Comparison of ENCODE assay signal across 25 cellular contexts in the genomic region with DNA sequence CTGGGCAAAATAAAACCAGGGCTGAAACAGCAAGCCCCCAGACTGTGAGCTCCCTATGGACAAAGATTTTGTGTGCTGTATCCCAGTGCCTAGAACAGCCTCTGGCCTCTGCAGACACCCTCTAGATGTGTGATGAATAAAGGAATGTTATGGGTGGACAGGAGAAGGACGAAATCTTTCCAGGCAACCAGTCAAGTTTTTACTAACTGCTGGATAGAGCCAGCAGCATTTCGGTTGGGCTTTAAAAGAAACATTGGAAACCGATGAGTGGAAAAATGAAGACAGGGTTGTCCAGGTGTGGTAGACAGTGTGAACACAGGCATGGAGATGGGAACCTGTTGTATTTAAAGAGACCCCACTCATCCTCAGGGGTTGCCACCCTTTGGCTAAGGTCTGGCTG. TPM values are rescaled to one million over a fixed set of nuclear protein-coding genes. Genes with fewer than 3 reads are reported as not detected.
DNase-seq lines count a peak whose midpoint lies in the region; ATAC-seq and TF ChIP-seq lines count a peak whose summit lies in the region.
"Had no signal": no experiment of that assay in that cellular context is flagged by ENCODE, and none has a peak within 500 bp of the region (broad histone marks: within the 10 kb centered on the region; RNA-seq: fewer than 3 reads in every experiment).

No MANE protein-coding gene starts in this region.

- 13% methylated on average over 3 of the region's 3 CpGs for WGBS in mammary epithelial cell (ENCODE audit: low coverage, missing lambda C conversion rate)
- 47% methylated on average over 3 of the region's 3 CpGs for WGBS in esophagus muscularis mucosa

- intact Hi-C loops in MCF 10A (cut with micrococcal nuclease): loop anchor here (5.0 kb wide), 1 partner anchor 45 kb away; no protein-coding TSS in a partner anchor
- intact Hi-C loops in breast epithelium (cut with DNase I; ENCODE audit: low total_unique reads): no loop called here
- intact Hi-C loops in mammary epithelial cell (cut with micrococcal nuclease): loop anchor here (5.0 kb wide), 1 partner anchor 45 kb away; no protein-coding TSS in a partner anchor
- intact Hi-C loops in esophagus muscularis mucosa (cut with DNase I): no loop called here

- H3K9me3 ChIP-seq in breast epithelium (no peaks in the 10 kb centered on the region), mammary epithelial cell (replicated peaks; ENCODE audit: insufficient read depth, low read length) (no peaks in the 10 kb centered on the region), esophagus muscularis mucosa (no peaks in the 10 kb centered on the region)
- H3K9me3 ChIP-seq: MG63, SJCRH30 had no signal

- H3K4me2 ChIP-seq in mammary epithelial cell (ENCODE audit: insufficient read depth, low read depth, low read length): peak overlapping the region; percentile 23

- TF ChIP-seq EP300 in esophagus muscularis mucosa (IDR thresholded peaks at IDR 0.05): no peak

- no peak for TF ChIP-seq CTCF in MCF 10A (IDR thresholded peaks at IDR 0.05; ENCODE audit: unreplicated experiment)
- TF ChIP-seq CTCF in breast epithelium (IDR thresholded peaks at IDR 0.05): no peak
- TF ChIP-seq CTCF in mammary epithelial cell (conservative IDR thresholded peaks at IDR 0.05 in 1 of 2, IDR thresholded peaks at IDR 0.05 in 1 of 2; ENCODE audit: extremely low read depth in 1 of 2, insufficient read depth in 1 of 2, low read depth in 1 of 2, low read length in 2 of 2): no peak
- TF ChIP-seq CTCF in foreskin keratinocyte (conservative IDR thresholded peaks at IDR 0.05): no peak
- TF ChIP-seq CTCF in type B pancreatic cell (conservative IDR thresholded peaks at IDR 0.05): no peak
- no peak for TF ChIP-seq CTCF in esophagus muscularis mucosa (IDR thresholded peaks at IDR 0.05)

- ATAC-seq in foreskin keratinocyte: no peak
- ATAC-seq: CD8-positive, alpha-beta T cell had no signal

- no peaks in the 10 kb centered on the region for H3K4me1 ChIP-seq in breast epithelium
- peaks cover 43% of the 10 kb centered on the region for H3K4me1 ChIP-seq in mammary epithelial cell (ENCODE audit: insufficient read depth, low read length)
- peaks cover 24% of the 10 kb centered on the region for H3K4me1 ChIP-seq in foreskin keratinocyte
- H3K4me1 ChIP-seq in esophagus muscularis mucosa: peaks cover 0 to 11% (median 9%) of the 10 kb centered on the region in 4 donors
- H3K4me1 ChIP-seq: SJCRH30 had no signal

- H3K36me3 Mint-ChIP-seq in MCF 10A (ENCODE audit: insufficient read depth, unreplicated experiment) (no peaks in the 10 kb centered on the region), type B pancreatic cell (no peaks in the 10 kb centered on the region)
- H3K36me3 Mint-ChIP-seq: CD8-positive, alpha-beta T cell had no signal

- H3K4me3 ChIP-seq in breast epithelium: no peak overlapping the region
- no peak overlapping the region for H3K4me3 ChIP-seq in mammary epithelial cell (replicated peaks in 1 of 3; ENCODE audit: insufficient read depth in 1 of 3, low read depth in 2 of 3, low read length in 3 of 3)
- H3K4me3 ChIP-seq in esophagus muscularis mucosa: no peak overlapping the region
- H3K4me3 ChIP-seq: MG63, SJCRH30 had no signal

- no peak overlapping the region for H3K9ac ChIP-seq in mammary epithelial cell (ENCODE audit: insufficient read depth, low read length)

- no peaks in the 10 kb centered on the region for H4K20me1 ChIP-seq in mammary epithelial cell (ENCODE audit: insufficient read depth, low read length)

- H3K27ac Mint-ChIP-seq in MCF 10A (ENCODE audit: low read depth, unreplicated experiment): peak overlapping the region; percentile 93
- H3K27ac Mint-ChIP-seq in type B pancreatic cell: peak overlapping the region; percentile 31
- H3K27ac Mint-ChIP-seq: CD8-positive, alpha-beta T cell had no signal

- H3K4me1 Mint-ChIP-seq in MCF 10A (ENCODE audit: insufficient read depth, unreplicated experiment) (peaks cover 28% of the 10 kb centered on the region), type B pancreatic cell (ENCODE audit: unreplicated experiment) (peaks cover 5% of the 10 kb centered on the region)

- H3K27me3 Mint-ChIP-seq in MCF 10A (ENCODE audit: insufficient read depth, unreplicated experiment) (peaks cover 8% of the 10 kb centered on the region), type B pancreatic cell (peaks cover 33% of the 10 kb centered on the region)

- no peak overlapping the region for H2AFZ ChIP-seq in mammary epithelial cell (ENCODE audit: low read depth, low read length)

- H3K79me2 ChIP-seq in mammary epithelial cell (ENCODE audit: insufficient read depth, low read length): no peaks in the 10 kb centered on the region

- DNase-seq in MCF 10A (ENCODE audit: unreplicated experiment) (peak; percentile 14), breast epithelium (ENCODE audit: low spot score in 2 of 2) (no peak), mammary epithelial cell (peak; percentile 30), foreskin keratinocyte (peak in 1 of 2 donors; percentile 24), type B pancreatic cell (ENCODE audit: extremely low spot score, unreplicated experiment) (no peak), esophagus muscularis mucosa (ENCODE audit: extremely low spot score) (no peak), DMS114 treated with DMSO at 0.1 percent for 48 hours (lab: John Stamatoyannopoulos, UW; ENCODE audit: unreplicated experiment) (no peak)
- no peak for DNase-seq in stimulated activated CD4-positive, alpha-beta T cell treated with anti-CD3 and anti-CD28 coated beads, Interleukin-1b, Interleukin-23, amount 100 ng/mL, for 48 hours
- DNase-seq: ACHN; C1 segment of cervical spinal cord; CD8-positive, alpha-beta T cell; DMS53; EL; GF-D8; H7; Kasumi-1; MG63; NCI-H1048; NCI-H1417 treated with DMSO at 0.1 percent for 48 hours; NCI-H187 treated with DMSO at 0.1 percent for 48 hours; NCI-H2107; NCI-H446 treated with DMSO at 0.1 percent for 48 hours; NCI-H526 treated with DMSO at 0.1 percent for 48 hours; SJCRH30 had no signal

- H3K27me3 ChIP-seq in breast epithelium: peaks cover 4 to 27% of the 10 kb centered on the region in 2 donors
- H3K27me3 ChIP-seq in mammary epithelial cell (ENCODE audit: insufficient read depth, low read length): no peaks in the 10 kb centered on the region
- peaks cover 32% of the 10 kb centered on the region for H3K27me3 ChIP-seq in foreskin keratinocyte
- peaks cover 0 to 26% (median 8%) of the 10 kb centered on the region in 4 donors for H3K27me3 ChIP-seq in esophagus muscularis mucosa
- H3K27me3 ChIP-seq: SJCRH30 had no signal

- no peaks in the 10 kb centered on the region for H3K9me3 Mint-ChIP-seq in MCF 10A (ENCODE audit: unreplicated experiment)
- H3K9me3 Mint-ChIP-seq in type B pancreatic cell: no peaks in the 10 kb centered on the region
- H3K9me3 Mint-ChIP-seq: CD8-positive, alpha-beta T cell had no signal

- CTCF ChIA-PET in MCF 10A (lab: Yijun Ruan, JAX) (interaction anchor here (0.6 to 1.6 kb wide), 3 partner anchors 12 to 51 kb away, joined by 3 to 6 read pairs (median 5); no protein-coding TSS in a partner anchor), mammary epithelial cell (lab: Charles Lee; ENCODE audit: low non-redundant PET) (no interaction called here)

- TF ChIP-seq POLR2A in breast epithelium (IDR thresholded peaks at IDR 0.05) (no peak), esophagus muscularis mucosa (IDR thresholded peaks at IDR 0.05; ENCODE audit: low read depth) (no peak)

- H3K27ac ChIP-seq in breast epithelium (no peak overlapping the region), mammary epithelial cell (ENCODE audit: insufficient read depth, low read depth, low read length) (peak overlapping the region; percentile 26), foreskin keratinocyte (peak overlapping the region; percentile 34), esophagus muscularis mucosa (replicated peaks in 1 of 4) (no peak overlapping the region)
- H3K27ac ChIP-seq: 22Rv1, SJCRH30 had no signal

- H3K36me3 ChIP-seq in breast epithelium (no peaks in the 10 kb centered on the region), mammary epithelial cell (ENCODE audit: insufficient read depth, low read length) (no peaks in the 10 kb centered on the region), esophagus muscularis mucosa (no peaks in the 10 kb centered on the region)
- H3K36me3 ChIP-seq: MG63, SJCRH30 had no signal

- dilution Hi-C loops in mammary epithelial cell (cut with HindIII; ENCODE audit: low sequenced_read_pairs): no loop called here

- peak overlapping the region; percentile 24 for H3K4me3 Mint-ChIP-seq in MCF 10A (ENCODE audit: unreplicated experiment)
- peak overlapping the region; percentile 1 for H3K4me3 Mint-ChIP-seq in type B pancreatic cell
- H3K4me3 Mint-ChIP-seq: CD8-positive, alpha-beta T cell had no signal

- BruUV-seq in MCF 10A (replicated peaks; lab: Mats Ljungman, UMichigan) (no TSS peak), mammary epithelial cell (replicated peaks; lab: Mats Ljungman, UMichigan) (no TSS peak)

- POLR2A ChIA-PET in MCF 10A (lab: Yijun Ruan, JAX): interaction anchor here (0.7 to 1.7 kb wide), 7 partner anchors 11 to 820 kb away, joined by 3 to 8 read pairs (median 4); partner anchors contain the start of genes ATXN3, LYSET and MOAP1

- in situ Hi-C loops in mammary epithelial cell (cut with MboI; ENCODE audit: low sequenced_read_pairs in 2 of 2): no loop called here

RNA-seq across cellular contexts. Expression of gene CHGA, which starts 4.0 kb away (rescaled TPM):
- 0.35 TPM in 1 of 2 replicates, not detected in the other for total RNA-seq in MCF 10A (2022)
- 1 to 10 TPM in 1 of 3 donors, under 1 TPM in 1, not detected in 1; 0.98 to 1.3 TPM for total RNA-seq in breast epithelium
- total RNA-seq in mammary epithelial cell: under 1 TPM; 0.33 to 0.52 TPM
- polyA plus RNA-seq in mammary epithelial cell: not detected
- not detected for polyA minus RNA-seq in mammary epithelial cell
- not detected in 2 replicates for total RNA-seq in foreskin keratinocyte
- polyA plus RNA-seq in foreskin keratinocyte: not detected in 2 replicates
- total RNA-seq in type B pancreatic cell (ENCODE audit: low replicate concordance): 1,527 and 3,424 TPM in 2 replicates
- total RNA-seq in esophagus muscularis mucosa: 1 to 10 TPM; 1.2 to 2.5 (median 1.3) TPM
- total RNA-seq: CD8-positive, alpha-beta T cell; SJCRH30 had no signal

Comparison
In these comparisons a context has a peak if more than half of its experiments do, and no peak if none do; other contexts are left out.
1. DNase-seq: peak in MCF 10A (single experiment) and mammary epithelial cell (single experiment); none in breast epithelium (0 of 2), type B pancreatic cell (single experiment), esophagus muscularis mucosa (single experiment), DMS114 treated with DMSO at 0.1 percent for 48 hours (single experiment) and stimulated activated CD4-positive, alpha-beta T cell treated with anti-CD3 and anti-CD28 coated beads, Interleukin-1b, Interleukin-23, amount 100 ng/mL, for 48 hours (single experiment).
2. H3K27ac ChIP-seq: peak in mammary epithelial cell (single experiment) and foreskin keratinocyte (single experiment); none in breast epithelium (0 of 2) and esophagus muscularis mucosa (0 of 4).
3. intact Hi-C loops: an anchor here in MCF 10A (5.0 kb wide) and mammary epithelial cell (5.0 kb wide); none called in breast epithelium and esophagus muscularis mucosa.
4. RNA of gene CHGA, which starts 4.0 kb away (total RNA-seq): 1,527 to 3,424 TPM in type B pancreatic cell; 1.2 to 2.5 TPM in esophagus muscularis mucosa, 0.98 to 1.3 TPM in breast epithelium, 0.33 to 0.52 TPM in mammary epithelial cell, 0.35 TPM in MCF 10A and not detected in foreskin keratinocyte; every median in the first group is over 100 times any median in the second.